12 cellular contexts compared by ENCODE assay signal in the genomic region with DNA sequence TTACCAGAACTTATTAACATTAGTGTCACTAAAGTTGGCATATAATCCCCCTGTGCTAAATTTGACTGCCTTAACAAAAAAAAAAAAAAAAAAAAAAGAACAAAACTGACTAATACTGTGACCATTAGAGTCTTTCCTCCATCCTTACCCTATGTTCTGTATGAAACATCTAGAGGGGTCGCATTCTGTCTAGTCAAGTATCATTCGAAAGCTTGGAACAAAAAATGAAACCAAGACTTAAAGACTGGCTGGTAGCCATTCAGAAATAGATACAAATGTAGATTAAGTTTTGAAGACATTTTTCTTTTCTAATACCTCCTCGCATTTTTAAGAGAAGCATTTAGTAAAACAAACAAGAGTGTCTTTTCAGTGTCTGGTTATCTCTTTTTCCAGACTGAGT.
DNase-seq lines count a peak whose midpoint lies in the region; ATAC-seq, FAIRE-seq and TF ChIP-seq lines count a peak whose summit lies in the region.
"Had no signal": no experiment of that assay in that cellular context is flagged by ENCODE, and none has a peak within 500 bp of the region (broad histone marks: within the 10 kb centered on the region; RNA-seq: fewer than 3 reads in every experiment).

No MANE protein-coding gene starts in this region.

- ATAC-seq in GM21423 (IDR thresholded peaks at IDR 0.05; ENCODE audit: unreplicated experiment) (peak; percentile 37), foreskin keratinocyte (no peak)
- ATAC-seq: GM23338 had no signal

- H3K9me3 ChIP-seq in KOPT-K1 (ENCODE audit: insufficient read depth, low read length, poor library complexity, severe bottlenecking), result no peaks in the 10 kb centered on the region
- H3K9me3 ChIP-seq in small intestine (ENCODE audit: control insufficient read depth, low read depth), result no peaks in the 10 kb centered on the region
- H3K9me3 ChIP-seq: sigmoid colon had no signal

- DNase-seq in GM06990 (ENCODE audit: extremely low read depth, insufficient read length) (peak; percentile 13), foreskin keratinocyte (no peak), DMS153 treated with DMSO at 0.1 percent for 48 hours (lab: John Stamatoyannopoulos, UW; ENCODE audit: unreplicated experiment) (no peak), small intestine (no peak), NCI-H1930 (lab: John Stamatoyannopoulos, UW) (no peak)
- DNase-seq in activated effector memory CD4-positive, alpha-beta T cell treated with Interleukin-2 at 50 U/mL for 16 hours, result no peak
- DNase-seq: left cardiac atrium, sigmoid colon had no signal

- H3K4me1 ChIP-seq in foreskin keratinocyte (peaks cover 6% of the 10 kb centered on the region), small intestine (ENCODE audit: control insufficient read depth in 2 of 2, insufficient read depth in 1 of 2, low read depth in 1 of 2, low read length in 1 of 2) (peaks cover 7 to 15% of the 10 kb centered on the region in 2 donors)

- H3K4me3 ChIP-seq in GM06990 (replicated peaks; ENCODE audit: low read depth, low read length) (no peak overlapping the region), small intestine (ENCODE audit: low read depth in 1 of 2, low read length in 2 of 2) (no peak overlapping the region)
- H3K4me3 ChIP-seq: GM23338, sigmoid colon had no signal

- H3K36me3 ChIP-seq in GM06990 (ENCODE audit: control insufficient read depth, insufficient read depth, low read length), result no peaks in the 10 kb centered on the region
- H3K36me3 ChIP-seq in KOPT-K1 (ENCODE audit: insufficient read depth, low read length), result no peaks in the 10 kb centered on the region
- no peaks in the 10 kb centered on the region for H3K36me3 ChIP-seq in small intestine (ENCODE audit: control insufficient read depth in 2 of 2, insufficient read depth in 2 of 2, low read length in 2 of 2)
- H3K36me3 ChIP-seq: sigmoid colon had no signal

- FAIRE-seq in small intestine (lab: Jason Lieb, UNC), result no peak
- FAIRE-seq: endometrium had no signal

- no peak for TF ChIP-seq CTCF in GM06990 (IDR thresholded peaks at IDR 0.05; ENCODE audit: insufficient read depth, low read length, poor library complexity, severe bottlenecking)
- no peak for TF ChIP-seq CTCF in foreskin keratinocyte (conservative IDR thresholded peaks at IDR 0.05)

- WGBS in small intestine, 3 donors, result 60 to 88% (median 65%) methylated on average over 3 of the region's 3 CpGs

- H3K27ac ChIP-seq in KOPT-K1 (ENCODE audit: low read depth, low read length, poor library complexity, severe bottlenecking), result peak overlapping the region; percentile 51
- H3K27ac ChIP-seq in foreskin keratinocyte, result peak overlapping the region; percentile 27
- H3K27ac ChIP-seq in small intestine (ENCODE audit: low read depth in 1 of 2, low read length in 1 of 2), result no peak overlapping the region
- H3K27ac ChIP-seq: sigmoid colon had no signal

- no peaks in the 10 kb centered on the region for H3K27me3 ChIP-seq in GM06990 (replicated peaks; ENCODE audit: control insufficient read depth, insufficient read depth, low read length)
- no peaks in the 10 kb centered on the region for H3K27me3 ChIP-seq in foreskin keratinocyte
- no peaks in the 10 kb centered on the region for H3K27me3 ChIP-seq in small intestine (ENCODE audit: control insufficient read depth in 2 of 2, insufficient read depth in 2 of 2, low read length in 2 of 2)
- H3K27me3 ChIP-seq: sigmoid colon had no signal

Comparison
In these comparisons a context has a peak if more than half of its experiments do, and no peak if none do; other contexts are left out.
1. H3K27ac ChIP-seq: peak in KOPT-K1 (single experiment) and foreskin keratinocyte (single experiment); none in small intestine (0 of 2).